In genomic region chr4:106315968-106316772, GRCh38 we compare ENCODE assay signal across 8 cellular contexts. TPM values are rescaled to one million over a fixed set of nuclear protein-coding genes. Genes with fewer than 3 reads are reported as not detected.
DNase-seq lines count a peak whose midpoint lies in the region; ATAC-seq lines count a peak whose summit lies in the region.

Gene AIMP1 (plus strand): TSS chr4:106316550. CDS start chr4:106325010, 8,460 bp downstream.
Gene TBCK (minus strand): TSS chr4:106316209. CDS start chr4:106308960, 7,249 bp downstream.

- H3K36me3 Mint-ChIP-seq in activated CD4-positive, alpha-beta T cell treated with anti-CD3 and anti-CD28 coated beads, Interleukin-2, amount 10 ng/mL, durations not matched to agents 7 days and 5 days (ENCODE audit: low read depth), result peaks cover 19% of the 10 kb centered on the region
- H3K36me3 Mint-ChIP-seq in dendritic cell treated with granulocyte-macrophage colony-stimulating factor and Interleukin-4, amounts not matched to agents 40 ng/mL and 50 ng/mL, for 4 days (ENCODE audit: low read depth), result peaks cover 11% of the 10 kb centered on the region

- H3K4me3 Mint-ChIP-seq in activated CD4-positive, alpha-beta T cell treated with anti-CD3 and anti-CD28 coated beads, Interleukin-2, amount 10 ng/mL, durations not matched to agents 7 days and 5 days, result no peak within 1 kb of the TSS
- H3K4me3 Mint-ChIP-seq in dendritic cell treated with granulocyte-macrophage colony-stimulating factor and Interleukin-4, amounts not matched to agents 40 ng/mL and 50 ng/mL, for 4 days, result peak within 1 kb of the TSS; percentile 69

- POLR2A ChIA-PET in activated CD4-positive, alpha-beta T cell treated with anti-CD3 and anti-CD28 coated beads, Interleukin-2, amount 10 ng/mL, durations not matched to agents 7 days and 5 days (lab: Charles Lee), result no interaction called here

- H3K9me3 Mint-ChIP-seq in activated CD4-positive, alpha-beta T cell treated with anti-CD3 and anti-CD28 coated beads, Interleukin-2, amount 10 ng/mL, durations not matched to agents 7 days and 5 days, result peaks cover 4% of the 10 kb centered on the region
- H3K9me3 Mint-ChIP-seq in dendritic cell treated with granulocyte-macrophage colony-stimulating factor and Interleukin-4, amounts not matched to agents 40 ng/mL and 50 ng/mL, for 4 days, result no peaks in the 10 kb centered on the region

- CTCF ChIA-PET in activated CD4-positive, alpha-beta T cell treated with anti-CD3 and anti-CD28 coated beads, Interleukin-2, amount 10 ng/mL, durations not matched to agents 7 days and 5 days (lab: Charles Lee), result interaction anchor here (1.6 kb wide), 1 partner anchor 12 kb away, joined by 3 read pairs; no protein-coding TSS in a partner anchor

- H3K27ac Mint-ChIP-seq in activated CD4-positive, alpha-beta T cell treated with anti-CD3 and anti-CD28 coated beads, Interleukin-2, amount 10 ng/mL, durations not matched to agents 7 days and 5 days, result no peak within 1 kb of the TSS
- H3K27ac Mint-ChIP-seq in dendritic cell treated with granulocyte-macrophage colony-stimulating factor and Interleukin-4, amounts not matched to agents 40 ng/mL and 50 ng/mL, for 4 days, result no peak within 1 kb of the TSS

- ATAC-seq in GM19351 (IDR thresholded peaks at IDR 0.05; ENCODE audit: unreplicated experiment) (peak; percentile 84), HG03520 (IDR thresholded peaks at IDR 0.05; ENCODE audit: unreplicated experiment) (peak; percentile 84)

- peaks cover 35% of the 10 kb centered on the region for H3K4me1 Mint-ChIP-seq in activated CD4-positive, alpha-beta T cell treated with anti-CD3 and anti-CD28 coated beads, Interleukin-2, amount 10 ng/mL, durations not matched to agents 7 days and 5 days
- H3K4me1 Mint-ChIP-seq in dendritic cell treated with granulocyte-macrophage colony-stimulating factor and Interleukin-4, amounts not matched to agents 40 ng/mL and 50 ng/mL, for 4 days (ENCODE audit: low read depth), result peaks cover 16% of the 10 kb centered on the region

- peak; percentile 62 to 95 (median 92) for DNase-seq in C1 segment of cervical spinal cord (lab: John Stamatoyannopoulos, UW)
- DNase-seq in NCI-H526 treated with DMSO at 0.1 percent for 48 hours (lab: John Stamatoyannopoulos, UW), result peak; percentile 88
- DNase-seq in activated CD4-positive, alpha-beta T cell treated with anti-CD3 and anti-CD28 coated beads, Interleukin-2, amount 10 ng/mL, durations not matched to agents 7 days and 5 days, result peak; percentile 92
- peak; percentile 98 for DNase-seq in left kidney (ENCODE audit: low read depth, low spot score)
- DNase-seq in stimulated activated CD4-positive, alpha-beta T cell treated with anti-CD3 and anti-CD28 coated beads, Interleukin-2, amount 100 ng/mL, for 24 hours, result peak; percentile 84 to 88

- no peaks in the 10 kb centered on the region for H3K27me3 Mint-ChIP-seq in activated CD4-positive, alpha-beta T cell treated with anti-CD3 and anti-CD28 coated beads, Interleukin-2, amount 10 ng/mL, durations not matched to agents 7 days and 5 days
- no peaks in the 10 kb centered on the region for H3K27me3 Mint-ChIP-seq in dendritic cell treated with granulocyte-macrophage colony-stimulating factor and Interleukin-4, amounts not matched to agents 40 ng/mL and 50 ng/mL, for 4 days

- intact Hi-C loops in dendritic cell treated with granulocyte-macrophage colony-stimulating factor and Interleukin-4, amounts not matched to agents 40 ng/mL and 50 ng/mL, for 4 days (cut with micrococcal nuclease), result loop anchor here (5.0 kb wide), 1 partner anchor 609 kb away; the partner anchor contains the start of genes GSTCD and INTS12

RNA-seq across cellular contexts. Expression of gene AIMP1, which starts in this region (rescaled TPM):
- total RNA-seq in activated CD4-positive, alpha-beta T cell treated with anti-CD3 and anti-CD28 coated beads, Interleukin-2, amount 10 ng/mL, durations not matched to agents 7 days and 5 days, result 10 to 100 TPM; 42.9 to 50.9 TPM

RNA-seq across cellular contexts. Expression of gene TBCK, which starts in this region (rescaled TPM):
- 10 to 100 TPM; 31.7 to 33.1 TPM for total RNA-seq in activated CD4-positive, alpha-beta T cell treated with anti-CD3 and anti-CD28 coated beads, Interleukin-2, amount 10 ng/mL, durations not matched to agents 7 days and 5 days

Comparison
In these comparisons a context has a peak if more than half of its experiments do, and no peak if none do; other contexts are left out.
1. Peak in every context shown above with its lines: DNase-seq and ATAC-seq.